13 cellular contexts compared by ENCODE assay signal in genomic region chrX:19303216-19303880, GRCh38. TPM values are rescaled to one million over a fixed set of nuclear protein-coding genes. Genes with fewer than 3 reads are reported as not detected.
DNase-seq lines count a peak whose midpoint lies in the region; ATAC-seq and TF ChIP-seq lines count a peak whose summit lies in the region.
"Had no signal": no experiment of that assay in that cellular context is flagged by ENCODE, and none has a peak within 500 bp of the region (broad histone marks: within the 10 kb centered on the region; RNA-seq: fewer than 3 reads in every experiment).

No MANE protein-coding gene starts in this region.

- DNase-seq in Daoy (ENCODE audit: low read depth) = peak; percentile 56
- peak; percentile 81 for DNase-seq in NCI-H226
- peak; percentile 84 for DNase-seq in fibroblast of mammary gland (ENCODE audit: low read depth)
- peak; percentile 27 for DNase-seq in renal cortical epithelial cell (ENCODE audit: low read depth)
- DNase-seq in NCI-H2029 treated with DMSO at 0.1 percent for 48 hours (lab: John Stamatoyannopoulos, UW) = no peak
- no peak for DNase-seq in cerebellum (ENCODE audit: low spot score)
- no peak for DNase-seq in NCI-H510A (lab: John Stamatoyannopoulos, UW)
- DNase-seq: activated naive CD4-positive, alpha-beta T cell; DMS153; SK-N-SH; small intestine had no signal

- no peak overlapping the region for H3K4me3 ChIP-seq in fibroblast of mammary gland (ENCODE audit: control insufficient read depth, low read depth, low read length)
- H3K4me3 ChIP-seq: mucosa of descending colon had no signal

- no peak for TF ChIP-seq CTCF in fibroblast of mammary gland (conservative IDR thresholded peaks at IDR 0.05; ENCODE audit: control insufficient read depth, insufficient read depth, low read depth, low read length)

- no peak for ATAC-seq in HG03095 (IDR thresholded peaks at IDR 0.05; ENCODE audit: unreplicated experiment)
- ATAC-seq: mucosa of descending colon had no signal

RNA-seq across cellular contexts. Expression of gene PDHA1, which starts 40.4 kb away (rescaled TPM):
- total RNA-seq in Daoy (2014; rRNA removed; shearing (Covaris generic)) = 135 and 204 TPM in 2 replicates
- total RNA-seq in renal cortical epithelial cell (85.8 and 212 TPM in 2 replicates), cerebellum (68.6 TPM)

Comparison
In these comparisons a context has a peak if more than half of its experiments do, and no peak if none do; other contexts are left out.
1. DNase-seq: peak in Daoy (single experiment), NCI-H226 (single experiment), fibroblast of mammary gland (single experiment) and renal cortical epithelial cell (single experiment); none in NCI-H2029 treated with DMSO at 0.1 percent for 48 hours (single experiment), cerebellum (single experiment) and NCI-H510A (single experiment).